14 cellular contexts compared by ENCODE assay signal in genomic region chr14:51185754-51186153, GRCh38. TPM values are rescaled to one million over a fixed set of nuclear protein-coding genes. Genes with fewer than 3 reads are reported as not detected.
DNase-seq lines count a peak whose midpoint lies in the region; ATAC-seq and TF ChIP-seq lines count a peak whose summit lies in the region.
"Had no signal": no experiment of that assay in that cellular context is flagged by ENCODE, and none has a peak within 500 bp of the region (broad histone marks: within the 10 kb centered on the region; RNA-seq: fewer than 3 reads in every experiment).

No MANE protein-coding gene starts in this region.

- no peaks in the 10 kb centered on the region for H3K36me3 ChIP-seq in suprapubic skin

- intact Hi-C loops in cardiac septum (cut with DNase I), result no loop called here

- no peak overlapping the region for H3K27ac ChIP-seq in suprapubic skin

- H3K4me1 ChIP-seq in suprapubic skin, result no peaks in the 10 kb centered on the region

- TF ChIP-seq CTCF in suprapubic skin (IDR thresholded peaks at IDR 0.05), result no peak

- DNase-seq in NOMO-1 treated with DMSO at 0.1 percent for 48 hours (lab: John Stamatoyannopoulos, UW; ENCODE audit: unreplicated experiment) (peak; percentile 5), NOMO-1 (lab: John Stamatoyannopoulos, UW; ENCODE audit: unreplicated experiment in 2 of 2) (no peak), pons (ENCODE audit: low spot score) (no peak), suprapubic skin (ENCODE audit: low spot score in 2 of 2) (no peak), cardiac septum (ENCODE audit: low spot score) (no peak)
- DNase-seq in activated effector memory CD4-positive, alpha-beta T cell treated with anti-CD3 and anti-CD28 coated beads, Interleukin-2, amount 50 U/mL, for 16 hours, result no peak
- DNase-seq: 8988T; activated CD8-positive, alpha-beta T cell treated with anti-CD3 and anti-CD28 coated beads, Interleukin-2, amount 10 ng/mL, durations not matched to agents 7 days and 5 days; HCEC 1CT; hypothalamus; KG1; NCI-H2081 treated with DMSO at 0.1 percent for 48 hours had no signal

- 71% methylated on average over 1 of the region's 1 CpG for WGBS in suprapubic skin

- ATAC-seq in HG02588 (IDR thresholded peaks at IDR 0.05; ENCODE audit: unreplicated experiment) (peak; percentile 76), HG03175 (IDR thresholded peaks at IDR 0.05; ENCODE audit: unreplicated experiment) (peak; percentile 77)
- ATAC-seq: activated CD8-positive, alpha-beta T cell treated with anti-CD3 and anti-CD28 coated beads, Interleukin-2, amount 10 ng/mL, durations not matched to agents 7 days and 5 days had no signal

- H3K9me3 ChIP-seq in suprapubic skin, result no peaks in the 10 kb centered on the region

- H3K27me3 ChIP-seq in suprapubic skin, result no peaks in the 10 kb centered on the region

- no peak for TF ChIP-seq POLR2A in suprapubic skin (IDR thresholded peaks at IDR 0.05)

- H3K4me3 ChIP-seq in suprapubic skin, result no peak overlapping the region

- no peak for TF ChIP-seq EP300 in suprapubic skin (IDR thresholded peaks at IDR 0.05)

RNA-seq across cellular contexts. Expression of gene TMX1, which starts 54.3 kb away (rescaled TPM):
- 10 to 100 TPM; 17.1 to 33.0 (median 21.8) TPM for total RNA-seq in suprapubic skin
- total RNA-seq in cardiac septum, result 8.7 TPM
